Comparison of ENCODE assay signal across 17 cellular contexts in genomic region chr20:50017160-50017559, GRCh38. TPM values are rescaled to one million over a fixed set of nuclear protein-coding genes. Genes with fewer than 3 reads are reported as not detected.
"Had no signal": no experiment of that assay in that cellular context is flagged by ENCODE, and none has a peak within 500 bp of the region (broad histone marks: within the 10 kb centered on the region; RNA-seq: fewer than 3 reads in every experiment).

No MANE protein-coding gene starts in this region.

- H3K9me3 ChIP-seq: gastroesophageal sphincter, left ventricle myocardium inferior, psoas muscle, sigmoid colon, spleen, thyroid gland, uterus had no signal

- H3K4me1 ChIP-seq: uterus had no signal

- H3K27me3 ChIP-seq: dorsolateral prefrontal cortex, hepatocyte, sigmoid colon, thyroid gland, uterus had no signal

- H3K4me3 ChIP-seq: dorsolateral prefrontal cortex, gastroesophageal sphincter, hepatocyte, left ventricle myocardium inferior, psoas muscle, sigmoid colon, spleen, thyroid gland, uterus had no signal

- H2AFZ ChIP-seq: hepatocyte had no signal

- H3K27ac ChIP-seq: gastroesophageal sphincter, psoas muscle, uterus had no signal

- ATAC-seq: activated CD4-positive, CD25-positive, alpha-beta regulatory T cell treated with anti-CD3 and anti-CD28 coated beads, Interleukin-2, amount 50 U/mL, for 24 hours; gastroesophageal sphincter; psoas muscle had no signal

- H3K36me3 ChIP-seq: gastroesophageal sphincter, left ventricle myocardium inferior, sigmoid colon, spleen, thyroid gland, uterus had no signal

- DNase-seq: activated CD4-positive, alpha-beta T cell treated with anti-CD3 and anti-CD28 coated beads, Interleukin-2, amount 50 U/mL, for 1 hour; activated naive CD4-positive, alpha-beta T cell; aorta; dorsolateral prefrontal cortex; endodermal cell; erythroblast; kidney; left ventricle myocardium inferior; psoas muscle; sigmoid colon; spleen; thyroid gland; uterus had no signal

- H3K4me2 ChIP-seq: hepatocyte had no signal

RNA-seq across cellular contexts. Expression of gene SNAI1, which starts 34.4 kb away (rescaled TPM):
- total RNA-seq: bronchial epithelial cell had no signal
